ENCODE assay signal across 8 cellular contexts in the genomic region with DNA sequence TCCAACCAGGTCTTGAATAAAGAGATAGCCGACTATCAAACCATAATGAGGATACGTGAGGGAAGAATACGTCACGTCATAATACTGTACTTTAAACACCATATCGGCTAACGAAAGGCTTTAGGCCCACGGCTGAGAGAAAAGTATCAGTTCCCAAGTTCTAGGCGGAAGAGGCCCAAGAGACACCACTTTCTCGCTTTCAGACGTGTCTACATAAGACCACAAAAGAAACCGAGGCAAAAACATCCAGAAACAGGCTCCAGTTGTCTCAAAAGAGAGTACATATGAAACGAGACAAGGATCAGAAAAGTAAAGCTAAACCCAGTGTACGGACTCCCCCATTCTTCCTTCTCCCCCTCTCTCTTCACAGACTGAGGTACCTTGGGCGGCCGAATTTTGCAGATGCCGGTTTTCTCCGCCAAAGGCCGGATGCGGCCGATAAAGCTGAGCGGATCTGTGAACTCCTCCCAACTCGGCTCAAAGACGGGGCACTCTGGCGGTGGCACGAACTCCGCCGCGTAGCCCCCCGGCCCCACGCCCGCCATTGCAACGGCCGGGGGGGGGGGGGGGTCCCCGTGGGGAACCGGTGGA. TPM values are rescaled to one million over a fixed set of nuclear protein-coding genes. Genes with fewer than 3 reads are reported as not detected.
DNase-seq lines count a peak whose midpoint lies in the region; ATAC-seq lines count a peak whose summit lies in the region.

No MANE protein-coding gene starts in this region.

- no peaks in the 10 kb centered on the region for H3K27me3 Mint-ChIP-seq in T-helper 17 cell

- peak overlapping the region; percentile 98 to 99 for H3K27ac ChIP-seq in mucosa of rectum (ENCODE audit: low read depth in 2 of 2, low read length in 2 of 2)
- H3K27ac ChIP-seq in stomach smooth muscle (ENCODE audit: low read length), result peak overlapping the region; percentile 95

- H3K27ac Mint-ChIP-seq in T-helper 17 cell, result peak overlapping the region; percentile 94

- H3K36me3 ChIP-seq in mucosa of rectum (ENCODE audit: control insufficient read depth in 2 of 2, insufficient read depth in 2 of 2, low read length in 2 of 2) (peaks cover 14 to 18% of the 10 kb centered on the region in 2 donors), stomach smooth muscle (ENCODE audit: control insufficient read depth in 2 of 2, insufficient read depth in 2 of 2, low read length in 2 of 2) (peaks cover 7% of the 10 kb centered on the region in 2 donors)

- H3K9me3 ChIP-seq in T-helper 17 cell (ENCODE audit: control insufficient read depth, low read length, poor library complexity, severe bottlenecking) (no peaks in the 10 kb centered on the region), mucosa of rectum (ENCODE audit: control insufficient read depth in 2 of 2, low read length in 2 of 2) (no peaks in the 10 kb centered on the region), stomach smooth muscle (ENCODE audit: control insufficient read depth in 2 of 2, low read length in 2 of 2) (no peaks in the 10 kb centered on the region)

- DNase-seq in T-helper 17 cell (peak; percentile 35 to 43 (median 37)), NCI-H2107 (lab: John Stamatoyannopoulos, UW) (no peak), SHP77 (lab: John Stamatoyannopoulos, UW) (no peak)
- peak; percentile 45 for DNase-seq in effector CD4-positive, alpha-beta T cell

- peaks cover 32% of the 10 kb centered on the region for H3K4me1 Mint-ChIP-seq in T-helper 17 cell

- peaks cover 5% of the 10 kb centered on the region for H3K36me3 Mint-ChIP-seq in T-helper 17 cell (ENCODE audit: low read depth)

- H3K9ac ChIP-seq in mucosa of rectum (ENCODE audit: low read depth in 1 of 2, low read length in 2 of 2) (peak overlapping the region; percentile 96 to 98), stomach smooth muscle (ENCODE audit: low read length in 2 of 2) (peak overlapping the region; percentile 96 to 97)

- H3K4me1 ChIP-seq in mucosa of rectum (ENCODE audit: control insufficient read depth in 2 of 2, insufficient read depth in 2 of 2, low read length in 2 of 2), result peaks cover 16 to 18% of the 10 kb centered on the region in 2 donors
- H3K4me1 ChIP-seq in stomach smooth muscle (ENCODE audit: control insufficient read depth, insufficient read depth, low read length), result peaks cover 14% of the 10 kb centered on the region

- H3K4me3 Mint-ChIP-seq in T-helper 17 cell, result peak overlapping the region; percentile 97

- ATAC-seq in GM18868 (IDR thresholded peaks at IDR 0.05; ENCODE audit: unreplicated experiment) (peak; percentile 22), HG02981 (IDR thresholded peaks at IDR 0.05; ENCODE audit: unreplicated experiment) (peak; percentile 14), T-helper 17 cell (peak; percentile 52)

- H3K27me3 ChIP-seq in mucosa of rectum (ENCODE audit: control insufficient read depth in 2 of 2, insufficient read depth in 2 of 2, low read length in 2 of 2) (no peaks in the 10 kb centered on the region), stomach smooth muscle (ENCODE audit: control insufficient read depth in 1 of 2, insufficient read depth in 2 of 2, low read length in 2 of 2) (no peaks in the 10 kb centered on the region)

- peak overlapping the region; percentile 97 to 99 for H3K4me3 ChIP-seq in mucosa of rectum (ENCODE audit: low read length in 2 of 2)
- H3K4me3 ChIP-seq in stomach smooth muscle (ENCODE audit: low read length in 2 of 2), result peak overlapping the region; percentile 96 to 97

RNA-seq across cellular contexts. Expression of a gene that starts 0.5 kb away (rescaled TPM):
- 100 to 1,000 TPM; 115 to 139 TPM for total RNA-seq in T-helper 17 cell

RNA-seq across cellular contexts. Expression of a gene that starts 12.8 kb away (rescaled TPM):
- 1 to 10 TPM; 5.6 to 8.4 TPM for total RNA-seq in T-helper 17 cell

Comparison
In these comparisons a context has a peak if more than half of its experiments do, and no peak if none do; other contexts are left out.
1. DNase-seq: peak in T-helper 17 cell (3 of 3) and effector CD4-positive, alpha-beta T cell (single experiment); none in NCI-H2107 (single experiment) and SHP77 (0 of 2).
2. Peak in every context shown above with its lines, with median percentiles within 50 percentile points of each other: ATAC-seq.